ENCODE assay signal across 16 cellular contexts in the genomic region with DNA sequence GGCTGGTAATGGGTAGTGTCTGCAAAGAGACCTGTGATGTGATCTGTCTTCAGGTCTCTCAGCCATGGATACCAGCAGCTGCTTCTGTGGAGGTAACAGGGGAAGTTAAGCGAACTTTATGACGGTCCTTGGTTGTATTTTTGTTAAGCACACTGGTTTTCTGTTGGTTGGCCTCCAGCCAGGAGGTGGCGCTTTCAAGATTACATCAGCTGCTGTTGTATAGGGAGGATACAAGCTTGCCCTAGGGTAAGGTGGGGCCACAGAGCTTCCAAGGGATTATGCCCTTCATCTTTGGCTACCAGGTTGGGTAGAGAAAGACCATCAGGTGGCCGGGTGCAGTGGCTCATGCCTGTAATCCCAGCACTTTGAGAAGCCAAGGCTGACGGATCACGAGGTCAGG.
"Had no signal": no experiment of that assay in that cellular context is flagged by ENCODE, and none has a peak within 500 bp of the region (broad histone marks: within the 10 kb centered on the region; RNA-seq: fewer than 3 reads in every experiment).

No MANE protein-coding gene starts in this region.

- ATAC-seq: foreskin keratinocyte; naive thymus-derived CD4-positive, alpha-beta T cell had no signal

- FAIRE-seq: bronchial epithelial cell had no signal

- H3K27me3 ChIP-seq: ascending aorta, esophagus squamous epithelium, foreskin keratinocyte, neutrophil, tibial artery had no signal

- H3K27me3 Mint-ChIP-seq: activated CD4-positive, alpha-beta memory T cell treated with anti-CD3 and anti-CD28 coated beads for 36 hours; naive thymus-derived CD4-positive, alpha-beta T cell had no signal

- H3K4me3 ChIP-seq: ascending aorta, esophagus squamous epithelium, lung, skin epidermis, tibial artery had no signal

- H3K36me3 ChIP-seq: ascending aorta, esophagus squamous epithelium, neutrophil, tibial artery had no signal

- H3K9me3 ChIP-seq: ascending aorta, esophagus squamous epithelium, neutrophil, tibial artery had no signal

- H3K4me1 ChIP-seq: ascending aorta, esophagus squamous epithelium, foreskin keratinocyte had no signal

- H3K4me1 Mint-ChIP-seq: naive thymus-derived CD4-positive, alpha-beta T cell had no signal

- H3K27ac ChIP-seq: esophagus squamous epithelium, foreskin keratinocyte, neutrophil, skin epidermis, tibial artery had no signal

- H3K4me3 Mint-ChIP-seq: activated CD4-positive, alpha-beta memory T cell treated with anti-CD3 and anti-CD28 coated beads for 36 hours; activated T-helper 1 cell treated with anti-CD3 and anti-CD28 coated beads, Interleukin-12 subunit alpha, Interleukin-12 subunit beta, Interleukin-2, Interleukin-4 antibody, amounts not matched to agents 30 ng/mL and 10 ng/mL and 1 ng/mL, durations not matched to agents 14 hours and 24 hours and 36 hours; naive thymus-derived CD4-positive, alpha-beta T cell; T-helper 1 cell treated with Interleukin-12 subunit alpha and Interleukin-12 subunit beta and Interleukin-4 antibody, amounts not matched to agents 30 μg/mL and 1 μg/mL, for 36 hours had no signal

- H3K36me3 Mint-ChIP-seq: activated CD4-positive, alpha-beta memory T cell treated with anti-CD3 and anti-CD28 coated beads for 36 hours; naive thymus-derived CD4-positive, alpha-beta T cell had no signal

- H3K27ac Mint-ChIP-seq: activated CD4-positive, alpha-beta memory T cell treated with anti-CD3 and anti-CD28 coated beads for 36 hours; activated T-helper 1 cell treated with anti-CD3 and anti-CD28 coated beads, Interleukin-12 subunit alpha, Interleukin-12 subunit beta, Interleukin-2, Interleukin-4 antibody, amounts not matched to agents 30 ng/mL and 10 ng/mL and 1 ng/mL, durations not matched to agents 14 hours and 24 hours and 36 hours; naive thymus-derived CD4-positive, alpha-beta T cell; T-helper 1 cell treated with Interleukin-12 subunit alpha and Interleukin-12 subunit beta and Interleukin-4 antibody, amounts not matched to agents 30 μg/mL and 1 μg/mL, for 36 hours had no signal

- DNase-seq: activated CD4-positive, alpha-beta memory T cell treated with anti-CD3 and anti-CD28 coated beads for 36 hours; activated CD4-positive, CD25-positive, alpha-beta regulatory T cell treated with anti-CD3 and anti-CD28 coated beads, Interleukin-2, amount 50 U/mL, for 72 hours; activated naive CD4-positive, alpha-beta T cell; esophagus squamous epithelium; foreskin keratinocyte; left cardiac atrium; naive thymus-derived CD4-positive, alpha-beta T cell; stimulated activated CD4-positive, alpha-beta T cell treated with anti-CD3 and anti-CD28 coated beads, Interleukin-4, amount 100 ng/mL, for 4 hours; tibial artery had no signal
